ENCODE assay signal across 12 cellular contexts in genomic region chr15:38525489-38525888, GRCh38.
"Had no signal": no experiment of that assay in that cellular context is flagged by ENCODE, and none has a peak within 500 bp of the region (broad histone marks: within the 10 kb centered on the region; RNA-seq: fewer than 3 reads in every experiment).

No MANE protein-coding gene starts in this region.

- DNase-seq: body of pancreas; colonic mucosa; esophagus squamous epithelium; hippocampal formation; kidney; left lung; naive B cell; stimulated activated naive B cell treated with anti-CD40 and anti-IgM and Interleukin-4, amounts not matched to agents 10 μg/mL and 1 μg/mL and 100 μg/mL, for 72 hours; substantia nigra; T-helper 9 cell; uterus had no signal

- H3K4me3 ChIP-seq: body of pancreas, colonic mucosa, esophagus squamous epithelium, left lung, tibial nerve, uterus had no signal

- H3K27ac ChIP-seq: body of pancreas, colonic mucosa, esophagus squamous epithelium, left lung, tibial nerve, uterus had no signal

- H3K27me3 ChIP-seq: body of pancreas, colonic mucosa, esophagus squamous epithelium, left lung, tibial nerve, uterus had no signal

- H3K4me3 Mint-ChIP-seq: naive B cell; stimulated activated naive B cell treated with anti-CD40 and anti-IgM and Interleukin-4, amounts not matched to agents 10 μg/mL and 1 μg/mL and 100 μg/mL, for 72 hours had no signal

- H3K27me3 Mint-ChIP-seq: naive B cell; stimulated activated naive B cell treated with anti-CD40 and anti-IgM and Interleukin-4, amounts not matched to agents 10 μg/mL and 1 μg/mL and 100 μg/mL, for 72 hours had no signal

- H3K4me1 ChIP-seq: body of pancreas, colonic mucosa, esophagus squamous epithelium, left lung, tibial nerve, uterus had no signal

- H3K9me3 ChIP-seq: body of pancreas, colonic mucosa, esophagus squamous epithelium, left lung, tibial nerve, uterus had no signal

- H3K27ac Mint-ChIP-seq: naive B cell; stimulated activated naive B cell treated with anti-CD40 and anti-IgM and Interleukin-4, amounts not matched to agents 10 μg/mL and 1 μg/mL and 100 μg/mL, for 72 hours had no signal

- H3K9me3 Mint-ChIP-seq: naive B cell; stimulated activated naive B cell treated with anti-CD40 and anti-IgM and Interleukin-4, amounts not matched to agents 10 μg/mL and 1 μg/mL and 100 μg/mL, for 72 hours had no signal

- H3K36me3 ChIP-seq: colonic mucosa, left lung, tibial nerve, uterus had no signal

- ATAC-seq: body of pancreas; left lung; stimulated activated naive B cell treated with anti-CD40 and anti-IgM and Interleukin-4, amounts not matched to agents 10 μg/mL and 1 μg/mL and 100 μg/mL, for 72 hours had no signal
